Comparison of ENCODE assay signal across 7 cellular contexts in genomic region chr7:6392712-6393666, GRCh38. TPM values are rescaled to one million over a fixed set of nuclear protein-coding genes. Genes with fewer than 3 reads are reported as not detected.
A peak's percentile ranks its signal among the peaks of the same experiment; 100 is the strongest.
DNase-seq lines count a peak whose midpoint lies in the region; TF ChIP-seq lines count a peak whose summit lies in the region.

No MANE protein-coding gene starts in this region.

- H3K27me3 ChIP-seq in ascending aorta (no peaks in the 10 kb centered on the region), kidney epithelial cell (ENCODE audit: control insufficient read depth, insufficient read depth, low read length) (no peaks in the 10 kb centered on the region)

- peak overlapping the region; percentile 51 to 56 for H3K27ac ChIP-seq in ascending aorta

- no peak for TF ChIP-seq CTCF in GM20000 (IDR thresholded peaks at IDR 0.05; ENCODE audit: extremely low read depth, missing control alignments)
- TF ChIP-seq CTCF in ascending aorta (IDR thresholded peaks at IDR 0.05) = no peak
- no peak for TF ChIP-seq CTCF in kidney epithelial cell (IDR thresholded peaks at IDR 0.05; ENCODE audit: insufficient read depth, low read length, poor library complexity, severe bottlenecking)

- H3K36me3 ChIP-seq in ascending aorta (peaks cover 20 to 59% of the 10 kb centered on the region in 2 donors), kidney epithelial cell (ENCODE audit: control insufficient read depth, insufficient read depth, low read length) (peaks cover 2% of the 10 kb centered on the region)

- peaks cover 6 to 19% of the 10 kb centered on the region in 2 donors for H3K4me1 ChIP-seq in ascending aorta

- intact Hi-C loops in ascending aorta (cut with DNase I) = no loop called here

- H3K4me3 ChIP-seq in ascending aorta (no peak overlapping the region), kidney epithelial cell (ENCODE audit: low read depth, low read length) (no peak overlapping the region)

- DNase-seq in GM20000 (ENCODE audit: low spot score) (peak; percentile 10), Kasumi-1 (lab: John Stamatoyannopoulos, UW) (peak; percentile 11 to 24), ascending aorta (ENCODE audit: low spot score in 2 of 2) (peak; percentile 52 to 88), kidney epithelial cell (ENCODE audit: low read depth) (peak; percentile 61), activated gamma-delta T cell treated with Interleukin-2 at 50 U/mL for 16 hours (no peak), islet precursor cell (no peak)
- DNase-seq in stimulated activated CD8-positive, alpha-beta memory T cell treated with anti-CD3 and anti-CD28 coated beads, Interleukin-4, amount 100 ng/mL, for 24 hours (ENCODE audit: low read depth) = peak; percentile 19

- no peaks in the 10 kb centered on the region for H3K9me3 ChIP-seq in ascending aorta

RNA-seq across cellular contexts. Expression of gene RAC1, which starts 18.7 kb away (rescaled TPM):
- total RNA-seq in ascending aorta (96.3 TPM), kidney epithelial cell (214 and 250 TPM in 2 replicates)

RNA-seq across cellular contexts. Expression of gene FAM220A, which starts 44.2 kb away (rescaled TPM):
- 13.0 TPM for total RNA-seq in ascending aorta
- total RNA-seq in kidney epithelial cell = 23.4 and 24.2 TPM in 2 replicates

RNA-seq across cellular contexts. Expression of gene DAGLB, which starts 54.8 kb away (rescaled TPM):
- 5.2 TPM for total RNA-seq in ascending aorta
- 13.6 and 18.1 TPM in 2 replicates for total RNA-seq in kidney epithelial cell

Comparison
In these comparisons a context has a peak if more than half of its experiments do, and no peak if none do; other contexts are left out.
1. DNase-seq: peak in GM20000 (single experiment), Kasumi-1 (2 of 2), ascending aorta (2 of 2), kidney epithelial cell (single experiment) and stimulated activated CD8-positive, alpha-beta memory T cell treated with anti-CD3 and anti-CD28 coated beads, Interleukin-4, amount 100 ng/mL, for 24 hours (single experiment); none in activated gamma-delta T cell treated with Interleukin-2 at 50 U/mL for 16 hours (single experiment) and islet precursor cell (single experiment).